2 cellular contexts compared by ENCODE assay signal in genomic region chr14:54471641-54472040, GRCh38.
TF ChIP-seq lines count a peak whose summit lies in the region.

No MANE protein-coding gene starts in this region.

TF ChIP-seq in A549, 52 proteins besides CTCF, POLR2A, EP300 and RAD21:
- TF ChIP-seq TP53 (CRISPR knock-in tag; IDR thresholded peaks at IDR 0.05) = no peak
- TF ChIP-seq, protein P1, sequence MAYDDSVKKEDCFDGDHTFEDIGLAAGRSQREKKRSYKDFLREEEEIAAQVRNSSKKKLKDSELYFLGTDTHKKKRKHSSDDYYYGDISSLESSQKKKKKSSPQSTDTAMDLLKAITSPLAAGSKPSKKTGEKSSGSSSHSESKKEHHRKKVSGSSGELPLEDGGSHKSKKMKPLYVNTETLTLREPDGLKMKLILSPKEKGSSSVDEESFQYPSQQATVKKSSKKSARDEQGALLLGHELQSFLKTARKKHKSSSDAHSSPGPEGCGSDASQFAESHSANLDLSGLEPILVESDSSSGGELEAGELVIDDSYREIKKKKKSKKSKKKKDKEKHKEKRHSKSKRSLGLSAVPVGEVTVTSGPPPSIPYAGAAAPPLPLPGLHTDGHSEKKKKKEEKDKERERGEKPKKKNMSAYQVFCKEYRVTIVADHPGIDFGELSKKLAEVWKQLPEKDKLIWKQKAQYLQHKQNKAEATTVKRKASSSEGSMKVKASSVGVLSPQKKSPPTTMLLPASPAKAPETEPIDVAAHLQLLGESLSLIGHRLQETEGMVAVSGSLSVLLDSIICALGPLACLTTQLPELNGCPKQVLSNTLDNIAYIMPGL (CRISPR knock-in tag; IDR thresholded peaks at IDR 0.05; ENCODE audit: borderline replicate concordance) = no peak
- no peak for TF ChIP-seq SMC3 (IDR thresholded peaks at IDR 0.05)
- TF ChIP-seq CEBPB (IDR thresholded peaks at IDR 0.05) = no peak
- TF ChIP-seq ZC3H11A (IDR thresholded peaks at IDR 0.05) = no peak
- no peak for TF ChIP-seq HOXB5 (CRISPR knock-in tag; IDR thresholded peaks at IDR 0.05)
- TF ChIP-seq CBX2 (IDR thresholded peaks at IDR 0.05; ENCODE audit: borderline replicate concordance, low read depth) = no peak
- TF ChIP-seq EHF (CRISPR knock-in tag; IDR thresholded peaks at IDR 0.05) = no peak
- TF ChIP-seq, protein P2, sequence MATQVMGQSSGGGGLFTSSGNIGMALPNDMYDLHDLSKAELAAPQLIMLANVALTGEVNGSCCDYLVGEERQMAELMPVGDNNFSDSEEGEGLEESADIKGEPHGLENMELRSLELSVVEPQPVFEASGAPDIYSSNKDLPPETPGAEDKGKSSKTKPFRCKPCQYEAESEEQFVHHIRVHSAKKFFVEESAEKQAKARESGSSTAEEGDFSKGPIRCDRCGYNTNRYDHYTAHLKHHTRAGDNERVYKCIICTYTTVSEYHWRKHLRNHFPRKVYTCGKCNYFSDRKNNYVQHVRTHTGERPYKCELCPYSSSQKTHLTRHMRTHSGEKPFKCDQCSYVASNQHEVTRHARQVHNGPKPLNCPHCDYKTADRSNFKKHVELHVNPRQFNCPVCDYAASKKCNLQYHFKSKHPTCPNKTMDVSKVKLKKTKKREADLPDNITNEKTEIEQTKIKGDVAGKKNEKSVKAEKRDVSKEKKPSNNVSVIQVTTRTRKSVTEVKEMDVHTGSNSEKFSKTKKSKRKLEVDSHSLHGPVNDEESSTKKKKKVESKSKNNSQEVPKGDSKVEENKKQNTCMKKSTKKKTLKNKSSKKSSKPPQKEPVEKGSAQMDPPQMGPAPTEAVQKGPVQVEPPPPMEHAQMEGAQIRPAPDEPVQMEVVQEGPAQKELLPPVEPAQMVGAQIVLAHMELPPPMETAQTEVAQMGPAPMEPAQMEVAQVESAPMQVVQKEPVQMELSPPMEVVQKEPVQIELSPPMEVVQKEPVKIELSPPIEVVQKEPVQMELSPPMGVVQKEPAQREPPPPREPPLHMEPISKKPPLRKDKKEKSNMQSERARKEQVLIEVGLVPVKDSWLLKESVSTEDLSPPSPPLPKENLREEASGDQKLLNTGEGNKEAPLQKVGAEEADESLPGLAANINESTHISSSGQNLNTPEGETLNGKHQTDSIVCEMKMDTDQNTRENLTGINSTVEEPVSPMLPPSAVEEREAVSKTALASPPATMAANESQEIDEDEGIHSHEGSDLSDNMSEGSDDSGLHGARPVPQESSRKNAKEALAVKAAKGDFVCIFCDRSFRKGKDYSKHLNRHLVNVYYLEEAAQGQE (IDR thresholded peaks at IDR 0.05) = no peak
- no peak for TF ChIP-seq NFE2L2 (conservative IDR thresholded peaks at IDR 0.05; ENCODE audit: low read length)
- no peak for TF ChIP-seq HOXB13 (CRISPR knock-in tag; IDR thresholded peaks at IDR 0.05; ENCODE audit: low read depth)
- TF ChIP-seq, protein P3, sequence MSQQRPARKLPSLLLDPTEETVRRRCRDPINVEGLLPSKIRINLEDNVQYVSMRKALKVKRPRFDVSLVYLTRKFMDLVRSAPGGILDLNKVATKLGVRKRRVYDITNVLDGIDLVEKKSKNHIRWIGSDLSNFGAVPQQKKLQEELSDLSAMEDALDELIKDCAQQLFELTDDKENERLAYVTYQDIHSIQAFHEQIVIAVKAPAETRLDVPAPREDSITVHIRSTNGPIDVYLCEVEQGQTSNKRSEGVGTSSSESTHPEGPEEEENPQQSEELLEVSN (IDR thresholded peaks at IDR 0.05; ENCODE audit: borderline replicate concordance, low read depth) = no peak
- TF ChIP-seq SREBF2 (IDR thresholded peaks at IDR 0.05) = no peak
- TF ChIP-seq, protein P4, sequence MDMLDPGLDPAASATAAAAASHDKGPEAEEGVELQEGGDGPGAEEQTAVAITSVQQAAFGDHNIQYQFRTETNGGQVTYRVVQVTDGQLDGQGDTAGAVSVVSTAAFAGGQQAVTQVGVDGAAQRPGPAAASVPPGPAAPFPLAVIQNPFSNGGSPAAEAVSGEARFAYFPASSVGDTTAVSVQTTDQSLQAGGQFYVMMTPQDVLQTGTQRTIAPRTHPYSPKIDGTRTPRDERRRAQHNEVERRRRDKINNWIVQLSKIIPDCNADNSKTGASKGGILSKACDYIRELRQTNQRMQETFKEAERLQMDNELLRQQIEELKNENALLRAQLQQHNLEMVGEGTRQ (IDR thresholded peaks at IDR 0.05) = no peak

TF ChIP-seq in GM23338, 12 proteins besides CTCF, POLR2A, EP300 and RAD21:
- no peak for TF ChIP-seq EZH2 (IDR thresholded peaks at IDR 0.05; ENCODE audit: low read depth, unreplicated experiment)
- TF ChIP-seq STAT1 (IDR thresholded peaks at IDR 0.05; ENCODE audit: unreplicated experiment) = no peak
- no peak for TF ChIP-seq EZH2phosphoT487 (IDR thresholded peaks at IDR 0.05; ENCODE audit: unreplicated experiment)
- no peak for TF ChIP-seq ZNF114 (CRISPR knock-in tag; IDR thresholded peaks at IDR 0.05)
- TF ChIP-seq ETS1 (IDR thresholded peaks at IDR 0.05) = no peak
- TF ChIP-seq, protein P2 (IDR thresholded peaks at IDR 0.05; ENCODE audit: unreplicated experiment) = no peak
- TF ChIP-seq CREB1 (CRISPR knock-in tag; IDR thresholded peaks at IDR 0.05; ENCODE audit: low read depth) = no peak
- no peak for TF ChIP-seq ZNF331 (CRISPR knock-in tag; IDR thresholded peaks at IDR 0.05; ENCODE audit: low read depth)
- no peak for TF ChIP-seq NANOG (IDR thresholded peaks at IDR 0.05; ENCODE audit: borderline replicate concordance)
- no peak for TF ChIP-seq JUNB (IDR thresholded peaks at IDR 0.05; ENCODE audit: unreplicated experiment)
- TF ChIP-seq ZNF462 (CRISPR knock-in tag; IDR thresholded peaks at IDR 0.05) = no peak
- TF ChIP-seq POLR2AphosphoS5 (IDR thresholded peaks at IDR 0.05; ENCODE audit: low read depth) = no peak
